Comparison of ENCODE assay signal across 37 cellular contexts in the genomic region with DNA sequence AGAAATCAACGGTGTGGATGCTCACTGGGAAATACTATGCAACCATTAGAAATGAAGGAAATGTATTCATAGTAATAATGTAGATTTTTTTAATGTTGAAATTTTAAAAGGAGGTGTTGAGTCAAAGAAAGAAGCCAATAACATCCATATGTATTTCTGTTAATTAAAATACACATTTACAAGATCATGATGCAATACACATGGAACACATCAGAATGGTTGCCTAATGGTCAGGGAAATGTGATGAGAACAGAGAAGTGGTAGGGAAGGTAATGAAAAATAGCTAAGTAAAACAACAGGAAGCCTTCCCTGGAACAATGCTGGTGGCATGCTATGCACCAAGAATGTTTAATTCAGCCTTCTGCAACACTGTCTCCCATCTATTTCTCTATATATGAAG. TPM values are rescaled to one million over a fixed set of nuclear protein-coding genes. Genes with fewer than 3 reads are reported as not detected.
"Had no signal": no experiment of that assay in that cellular context is flagged by ENCODE, and none has a peak within 500 bp of the region (broad histone marks: within the 10 kb centered on the region; RNA-seq: fewer than 3 reads in every experiment).

No MANE protein-coding gene starts in this region.

- H3K27me3 ChIP-seq: MG63 had no signal

- H3K9me3 ChIP-seq: MG63 had no signal

- DNase-seq: Karpas-422, Kasumi-1, MG63, MM.1S, MV-4-11, NCI-H1048, NCI-H1092, NCI-H1092 treated with DMSO at 0.1 percent for 48 hours, NCI-H1105, NCI-H1105 treated with DMSO at 0.1 percent for 48 hours, NCI-H1417, NCI-H1417 treated with DMSO at 0.1 percent for 48 hours, NCI-H1436, NCI-H1436 treated with DMSO at 0.1 percent for 48 hours, NCI-H146, NCI-H1694, NCI-H1694 treated with DMSO at 0.1 percent for 48 hours, NCI-H187, NCI-H187 treated with DMSO at 0.1 percent for 48 hours, NCI-H1930, NCI-H2029, NCI-H2029 treated with DMSO at 0.1 percent for 48 hours, NCI-H2081, NCI-H2081 treated with DMSO at 0.1 percent for 48 hours, NCI-H2107, NCI-H2171, NCI-H2171 treated with DMSO at 0.1 percent for 48 hours, NCI-H2227 treated with DMSO at 0.1 percent for 48 hours, NCI-H226, NCI-H345, NCI-H446, NCI-H446 treated with DMSO at 0.1 percent for 48 hours, NCI-H510A, NCI-H510A treated with DMSO at 0.1 percent for 48 hours, NCI-H524, NCI-H524 treated with DMSO at 0.1 percent for 48 hours had no signal

- H3K4me3 ChIP-seq: MG63 had no signal

- H3K36me3 ChIP-seq: MG63 had no signal

RNA-seq across cellular contexts. Expression of gene AREG, which starts 18.2 kb away (rescaled TPM):
- total RNA-seq: M059J had no signal
